In the genomic region with DNA sequence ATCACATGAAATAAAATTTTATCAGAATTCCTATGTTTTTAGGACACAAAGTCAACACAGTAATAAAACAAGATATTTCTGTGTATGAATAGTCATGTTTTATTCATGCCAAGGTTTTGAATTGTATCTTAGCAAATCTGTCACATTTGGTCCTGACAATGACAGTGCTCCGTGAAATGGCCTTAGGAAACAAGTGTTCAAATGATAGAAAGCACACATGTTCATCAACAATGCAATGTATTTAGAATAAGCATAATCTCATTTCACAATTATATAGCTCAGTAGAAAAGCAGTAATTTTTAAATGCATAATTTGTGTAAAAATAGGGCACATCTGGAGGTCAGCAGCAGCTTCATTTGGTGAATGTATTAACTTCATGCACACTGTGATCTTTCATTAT, we compare ENCODE assay signal across 23 cellular contexts.
"Had no signal": no experiment of that assay in that cellular context is flagged by ENCODE, and none has a peak within 500 bp of the region (broad histone marks: within the 10 kb centered on the region; RNA-seq: fewer than 3 reads in every experiment).

No MANE protein-coding gene starts in this region.

- DNase-seq: hypothalamus; immature natural killer cell; islet precursor cell; left ventricle myocardium inferior; mesendoderm; naive B cell; natural killer cell; nephron progenitor cell; ovary; posterior cingulate gyrus; retina; right cardiac atrium; stimulated activated CD4-positive, alpha-beta T cell treated with anti-CD3 and anti-CD28 coated beads, Interleukin-12 subunit alpha, Interleukin-12 subunit beta, amount 100 ng/mL, for 4 hours; stimulated activated CD4-positive, alpha-beta T cell treated with anti-CD3 and anti-CD28 coated beads, Interleukin-15, amount 100 ng/mL, for 24 hours; stimulated activated CD4-positive, alpha-beta T cell treated with anti-CD3 and anti-CD28 coated beads, Interleukin-2, amount 100 ng/mL, for 24 hours; stimulated activated CD4-positive, alpha-beta T cell treated with anti-CD3 and anti-CD28 coated beads, Interleukin-4, amount 100 ng/mL, for 1 hour; stimulated activated naive B cell treated with anti-CD40 and anti-IgM and Interleukin-4, amounts not matched to agents 10 μg/mL and 1 μg/mL and 100 μg/mL, for 72 hours; stimulated activated naive CD8-positive, alpha-beta T cell treated with anti-CD3 and anti-CD28 coated beads, Interleukin-15, Interleukin-2, amounts not matched to agents 100 U/mL and 50 U/mL, for 24 hours; stomach; testis; thyroid gland; transverse colon; upper lobe of left lung had no signal
